In the genomic region with DNA sequence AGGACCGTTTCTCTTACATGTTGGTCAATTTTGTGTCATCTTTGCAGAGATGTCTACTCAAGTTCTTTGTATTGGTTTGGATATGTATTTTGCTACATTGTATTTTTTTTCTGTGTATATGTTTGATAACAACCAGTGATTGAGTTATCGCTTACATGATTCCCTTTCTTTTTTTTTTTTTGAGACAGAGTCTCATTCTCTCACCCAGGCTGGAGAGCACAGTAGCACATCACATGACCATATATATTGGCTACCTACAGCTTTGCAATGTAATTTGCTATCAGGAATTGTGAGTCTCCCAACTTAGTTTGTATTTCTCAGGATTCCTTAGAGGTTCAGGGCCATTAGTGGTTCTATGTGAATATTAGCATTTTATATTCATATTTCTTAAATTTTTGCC, we compare ENCODE assay signal across 9 cellular contexts. TPM values are rescaled to one million over a fixed set of nuclear protein-coding genes. Genes with fewer than 3 reads are reported as not detected.
"Had no signal": no experiment of that assay in that cellular context is flagged by ENCODE, and none has a peak within 500 bp of the region (broad histone marks: within the 10 kb centered on the region; RNA-seq: fewer than 3 reads in every experiment).

No MANE protein-coding gene starts in this region.

- H2AFZ ChIP-seq: GM23338 had no signal

- H3K4me2 ChIP-seq: GM23338 had no signal

- H3K27ac ChIP-seq: HL-60 had no signal

- H3K4me3 ChIP-seq: GM23338 had no signal

- DNase-seq: H9, HCEC 1CT, KG1 had no signal

- ATAC-seq: GM23338, HepG2 had no signal

RNA-seq across cellular contexts. Expression of gene LRRC74B, which starts 59.5 kb away (rescaled TPM):
- total RNA-seq: GM23338, H1, H9, HepG2, HT1080 had no signal
- polyA plus RNA-seq: GM23338, H1, HepG2, IgD-negative memory B cell had no signal
